Comparison of ENCODE assay signal across 18 cellular contexts in the genomic region with DNA sequence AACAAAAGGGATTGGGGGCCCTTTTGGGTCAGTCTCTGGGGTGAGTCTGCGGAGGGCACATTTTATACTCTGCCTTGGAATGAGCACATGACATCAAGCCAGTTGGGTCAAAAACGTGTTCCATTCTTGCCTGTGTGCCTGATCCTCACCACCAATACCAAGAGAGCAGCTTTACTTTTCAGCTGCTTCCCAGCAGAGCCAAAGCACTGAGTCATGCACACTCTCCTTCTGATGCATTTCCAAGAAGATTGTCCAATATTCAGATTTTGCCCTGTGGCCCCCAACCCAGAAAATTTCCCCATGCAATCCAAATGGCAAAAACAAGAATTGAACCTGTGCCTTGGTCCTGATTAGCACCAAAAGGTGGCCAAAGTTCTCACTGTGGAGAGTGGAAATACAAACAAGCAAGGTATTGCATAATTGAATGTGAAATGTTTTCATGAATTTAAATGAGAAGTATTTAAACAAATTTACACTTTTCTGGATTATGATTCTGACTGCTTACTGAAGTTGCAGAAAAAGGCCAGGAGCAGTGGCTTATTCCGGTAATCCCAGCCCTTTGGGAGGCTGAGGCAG.
DNase-seq lines count a peak whose midpoint lies in the region; ATAC-seq, FAIRE-seq and TF ChIP-seq lines count a peak whose summit lies in the region.
"Had no signal": no experiment of that assay in that cellular context is flagged by ENCODE, and none has a peak within 500 bp of the region (broad histone marks: within the 10 kb centered on the region; RNA-seq: fewer than 3 reads in every experiment).

No MANE protein-coding gene starts in this region.

- no peak for ATAC-seq in HG03097 (IDR thresholded peaks at IDR 0.05; ENCODE audit: low FRiP score, unreplicated experiment)
- ATAC-seq: activated naive CD4-positive, alpha-beta T cell treated with anti-CD3 and anti-CD28 coated beads, Interleukin-2, amount 50 U/mL, for 72 hours; foreskin keratinocyte; natural killer cell treated with Interleukin-12 subunit alpha and Interleukin-12 subunit beta and Interleukin-15 and Interleukin-18, amount 100 ng/mL, for 72 hours; stimulated activated effector memory CD8-positive, alpha-beta T cell treated with anti-CD3 and anti-CD28 coated beads, Interleukin-12 subunit alpha, Interleukin-12 subunit beta, amount 100 ng/mL, for 72 hours had no signal

- DNase-seq in H54 (ENCODE audit: insufficient read length, low spot score) = no peak
- DNase-seq in amniotic epithelial cell (ENCODE audit: low read depth) = peak; percentile 13
- peak; percentile 23 for DNase-seq in inferior parietal cortex (ENCODE audit: extremely low spot score)
- DNase-seq in superior temporal gyrus (ENCODE audit: extremely low spot score) = peak; percentile 28
- DNase-seq in NCI-H69 (lab: John Stamatoyannopoulos, UW) = no peak
- DNase-seq in dedifferentiated amniotic fluid mesenchymal stem cell (ENCODE audit: extremely low spot score) = no peak
- DNase-seq: activated CD4-positive, alpha-beta T cell treated with anti-CD3 and anti-CD28 coated beads for 48 hours; DMS79 treated with DMSO at 0.1 percent for 48 hours; NCI-H146; NCI-H82; OCI-M1; sigmoid colon; testis had no signal

- FAIRE-seq in H54 (lab: Jason Lieb, UNC) = peak; percentile 86

- TF ChIP-seq POLR2A in H54 (IDR thresholded peaks at IDR 0.05; ENCODE audit: low read depth, low read length) = no peak

Comparison
In these comparisons a context has a peak if more than half of its experiments do, and no peak if none do; other contexts are left out.
1. DNase-seq: peak in amniotic epithelial cell (single experiment), inferior parietal cortex (single experiment) and superior temporal gyrus (single experiment); none in H54 (single experiment), NCI-H69 (single experiment) and dedifferentiated amniotic fluid mesenchymal stem cell (single experiment).